In the genomic region with DNA sequence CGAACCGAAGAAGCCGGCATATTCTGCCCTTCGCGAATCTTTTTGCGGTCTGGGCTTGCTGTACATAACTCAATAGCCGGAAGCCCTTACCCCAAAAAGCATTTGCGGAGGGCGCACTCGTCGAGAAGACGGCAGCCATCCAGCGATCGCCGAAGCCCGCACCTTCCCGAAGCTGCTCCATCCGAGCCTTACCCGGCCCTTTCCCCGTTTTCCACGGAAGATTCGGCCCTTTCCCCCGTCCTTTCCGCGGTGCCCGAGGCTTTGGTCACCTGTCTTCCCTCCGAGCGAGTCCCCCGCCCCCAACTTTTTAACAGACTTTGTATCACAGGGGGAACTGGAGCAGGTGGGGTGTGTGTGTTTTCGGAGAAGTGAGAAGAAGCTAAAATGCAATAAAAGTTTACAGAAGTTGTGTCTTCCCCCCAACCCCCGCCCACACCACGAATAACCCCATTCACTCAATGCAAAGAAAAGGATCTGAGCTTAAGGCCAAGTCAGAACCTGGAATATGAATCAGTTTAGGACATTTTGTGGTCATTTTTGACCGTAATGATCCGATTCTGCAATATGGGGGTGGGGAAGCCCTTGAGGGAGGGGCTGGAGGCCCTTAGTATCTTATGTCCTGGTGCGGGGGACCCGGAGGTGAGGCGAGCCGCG, we compare ENCODE assay signal across 10 cellular contexts.
DNase-seq lines count a peak whose midpoint lies in the region; TF ChIP-seq lines count a peak whose summit lies in the region.
"Had no signal": no experiment of that assay in that cellular context is flagged by ENCODE, and none has a peak within 500 bp of the region (broad histone marks: within the 10 kb centered on the region; RNA-seq: fewer than 3 reads in every experiment).

No MANE protein-coding gene starts in this region.

- H3K9me2 ChIP-seq in neural cell (ENCODE audit: insufficient read depth, low read length): no peaks in the 10 kb centered on the region

- H4K20me1 ChIP-seq in neural cell (ENCODE audit: insufficient read depth): no peaks in the 10 kb centered on the region

- TF ChIP-seq EP300 in neural cell (conservative IDR thresholded peaks at IDR 0.05; ENCODE audit: poor library complexity, severe bottlenecking) (no peak), sigmoid colon (IDR thresholded peaks at IDR 0.05) (no peak)

- TF ChIP-seq POLR2A in sigmoid colon (IDR thresholded peaks at IDR 0.05): no peak

- peaks cover 30% of the 10 kb centered on the region for H3K27me3 ChIP-seq in BE2C
- H3K27me3 ChIP-seq in HL-60 (ENCODE audit: insufficient read depth, poor library complexity, severe bottlenecking): peaks cover 71% of the 10 kb centered on the region
- H3K27me3 ChIP-seq in dorsolateral prefrontal cortex: peaks cover 0 to 95% (median 66%) of the 10 kb centered on the region in 45 donors
- H3K27me3 ChIP-seq in neural cell (ENCODE audit: insufficient read depth, low read depth, low read length): peaks cover 97% of the 10 kb centered on the region
- H3K27me3 ChIP-seq in sigmoid colon: peaks cover 41 to 94% (median 82%) of the 10 kb centered on the region in 3 donors

- peak overlapping the region; percentile 56 for H3K4me3 ChIP-seq in BE2C (ENCODE audit: low read depth, low read length)
- 0 out of 2 replicates have a peak overlapping the region, but pooled peaks have one; percentile 6 for H3K4me3 ChIP-seq in HL-60 (replicated peaks; ENCODE audit: insufficient read depth, low read length)
- H3K4me3 ChIP-seq in dorsolateral prefrontal cortex: peak overlapping the region; percentile 25 to 77 (median 58)
- H3K4me3 ChIP-seq in neural cell (ENCODE audit: low read length): peak overlapping the region; percentile 94
- H3K4me3 ChIP-seq in sigmoid colon: peak overlapping the region in 2 of 4 donors; percentile 20 to 34

- no peaks in the 10 kb centered on the region for H3K9me3 ChIP-seq in BE2C
- H3K9me3 ChIP-seq in neural cell (ENCODE audit: low read length): no peaks in the 10 kb centered on the region
- H3K9me3 ChIP-seq in sigmoid colon: no peaks in the 10 kb centered on the region

- DNase-seq in BE2C (no peak), HL-60 (ENCODE audit: low read depth in 1 of 2, low spot score in 1 of 2) (no peak), dorsolateral prefrontal cortex (no peak), sigmoid colon (no peak), SW480 (ENCODE audit: low spot score) (no peak), HT-29 (ENCODE audit: low spot score) (no peak)
- DNase-seq in activated CD4-positive, alpha-beta T cell treated with anti-CD3 and anti-CD28 coated beads, Interleukin-2, amount 50 U/mL, for 1 hour: no peak
- DNase-seq: NCI-H774, occipital lobe had no signal

- H3K4me2 ChIP-seq in neural cell (ENCODE audit: low read length): peak overlapping the region; percentile 84

- no peak overlapping the region for H2AFZ ChIP-seq in neural cell (ENCODE audit: low read depth, low read length)

- TF ChIP-seq CTCF in BE2C (IDR thresholded peaks at IDR 0.05; ENCODE audit: low read depth, low read length): no peak
- TF ChIP-seq CTCF in HL-60 (IDR thresholded peaks at IDR 0.05; ENCODE audit: insufficient read depth, low read length): no peak
- TF ChIP-seq CTCF in dorsolateral prefrontal cortex (IDR thresholded peaks at IDR 0.05 in 54 of 56, conservative IDR thresholded peaks at IDR 0.05 in 2 of 56; ENCODE audit: low read depth in 1 of 56, partially characterized antibody in 56 of 56): no peak
- TF ChIP-seq CTCF in neural cell (IDR thresholded peaks at IDR 0.05; ENCODE audit: poor library complexity, severe bottlenecking): no peak
- TF ChIP-seq CTCF in sigmoid colon (IDR thresholded peaks at IDR 0.05): no peak

- H3K79me2 ChIP-seq in neural cell (replicated peaks; ENCODE audit: insufficient read depth, low read length): no peaks in the 10 kb centered on the region

- intact Hi-C loops in dorsolateral prefrontal cortex (cut with DNase I) (no loop called here), sigmoid colon (cut with DNase I) (no loop called here)

- H3K4me1 ChIP-seq in BE2C: no peaks in the 10 kb centered on the region
- H3K4me1 ChIP-seq in sigmoid colon: peaks cover 0 to 49% (median 34%) of the 10 kb centered on the region in 4 donors

- H3K9ac ChIP-seq in neural cell (ENCODE audit: low read length): peak overlapping the region; percentile 63

- WGBS in sigmoid colon, 2 donors: 2 to 8% methylated on average over 39 of the region's 39 CpGs

- no peaks in the 10 kb centered on the region for H3K36me3 ChIP-seq in BE2C
- no peaks in the 10 kb centered on the region for H3K36me3 ChIP-seq in neural cell (ENCODE audit: insufficient read depth, low read length)
- no peaks in the 10 kb centered on the region for H3K36me3 ChIP-seq in sigmoid colon

- no peak for TF ChIP-seq RAD21 in neural cell (conservative IDR thresholded peaks at IDR 0.05)

- H3K27ac ChIP-seq in HL-60 (replicated peaks) (no peak overlapping the region), dorsolateral prefrontal cortex (peak overlapping the region in 34 of 59 donors; percentile 10 to 79 (median 56)), neural cell (ENCODE audit: low read length) (no peak overlapping the region), sigmoid colon (no peak overlapping the region)

- H3F3A ChIP-seq in neural cell (ENCODE audit: insufficient read depth, low read length, poor library complexity, severe bottlenecking): no peaks in the 10 kb centered on the region

TF ChIP-seq in neural cell, 6 proteins besides CTCF, POLR2A, EP300 and RAD21:
- peak; percentile 6 for TF ChIP-seq POLR2AphosphoS5 (IDR thresholded peaks at IDR 0.05)
- TF ChIP-seq TAF1 (IDR thresholded peaks at IDR 0.05; ENCODE audit: low read depth): no peak

Comparison
In these comparisons a context has a peak if more than half of its experiments do, and no peak if none do; other contexts are left out.
1. H3K27ac ChIP-seq: peak in dorsolateral prefrontal cortex (34 of 59); none in HL-60 (single experiment), neural cell (single experiment) and sigmoid colon (0 of 4).